In the genomic region with DNA sequence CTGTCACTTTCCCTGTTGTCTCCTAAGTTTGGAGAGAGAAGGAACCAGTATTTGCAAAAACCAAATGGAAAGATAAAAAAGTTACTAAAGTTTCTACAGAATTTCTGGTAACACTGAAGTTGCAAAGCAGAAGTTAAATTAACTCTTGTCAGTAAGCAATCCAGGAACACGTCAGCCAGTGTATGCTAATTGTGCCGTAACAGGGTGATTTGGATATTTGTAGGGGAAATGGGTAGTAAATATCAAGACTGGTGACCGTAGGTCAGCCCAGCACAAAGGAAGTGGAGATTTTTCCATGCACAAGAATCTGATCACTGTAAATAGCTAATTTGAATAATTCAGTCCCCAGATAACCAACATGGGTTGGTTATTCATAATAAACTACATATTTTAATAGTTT, we compare ENCODE assay signal across 9 cellular contexts. TPM values are rescaled to one million over a fixed set of nuclear protein-coding genes. Genes with fewer than 3 reads are reported as not detected.
DNase-seq lines count a peak whose midpoint lies in the region; ATAC-seq, FAIRE-seq and TF ChIP-seq lines count a peak whose summit lies in the region.
"Had no signal": no experiment of that assay in that cellular context is flagged by ENCODE, and none has a peak within 500 bp of the region (broad histone marks: within the 10 kb centered on the region; RNA-seq: fewer than 3 reads in every experiment).

No MANE protein-coding gene starts in this region.

- no peaks in the 10 kb centered on the region for H3K27me3 Mint-ChIP-seq in activated CD4-positive, alpha-beta T cell treated with anti-CD3 and anti-CD28 coated beads, Interleukin-2, amount 10 ng/mL, durations not matched to agents 24 days and 14 days
- H3K27me3 Mint-ChIP-seq in neural crest cell (ENCODE audit: low read depth): no peaks in the 10 kb centered on the region

- peak overlapping the region; percentile 92 to 100 for H3K9ac ChIP-seq in duodenal mucosa (ENCODE audit: low read depth in 1 of 2, low read length in 2 of 2)

- no peak for ATAC-seq in HG03342 (IDR thresholded peaks at IDR 0.05; ENCODE audit: unreplicated experiment)

- TF ChIP-seq CTCF in neural crest cell (conservative IDR thresholded peaks at IDR 0.05): no peak

- peak overlapping the region; percentile 98 to 99 for H3K4me3 ChIP-seq in duodenal mucosa (ENCODE audit: low read depth in 1 of 2, low read length in 2 of 2)

- no peak for DNase-seq in activated CD4-positive, alpha-beta T cell treated with anti-CD3 and anti-CD28 coated beads, Interleukin-2, amount 10 ng/mL, durations not matched to agents 24 days and 14 days
- no peak for DNase-seq in activated CD4-positive, alpha-beta T cell treated with anti-CD3 and anti-CD28 coated beads, Interleukin-2, amount 50 U/mL, for 1 hour
- DNase-seq in OCI-M1 (lab: John Stamatoyannopoulos, UW) (peak; percentile 73), neural crest cell (ENCODE audit: low read depth, low spot score) (no peak), 8988T (no peak), urothelium cell line (ENCODE audit: low spot score) (no peak)

- intact Hi-C loops in activated CD4-positive, alpha-beta T cell treated with anti-CD3 and anti-CD28 coated beads, Interleukin-2, amount 10 ng/mL, durations not matched to agents 24 days and 14 days (cut with micrococcal nuclease): loop anchor here (5.0 kb wide), 6 partner anchors 107 to 1673 kb away; a partner anchor contains a TSS

- peaks cover 56% of the 10 kb centered on the region for H3K36me3 Mint-ChIP-seq in activated CD4-positive, alpha-beta T cell treated with anti-CD3 and anti-CD28 coated beads, Interleukin-2, amount 10 ng/mL, durations not matched to agents 24 days and 14 days (ENCODE audit: low read depth)
- peaks cover 18% of the 10 kb centered on the region for H3K36me3 Mint-ChIP-seq in neural crest cell (ENCODE audit: low read depth)

- no peaks in the 10 kb centered on the region for H3K9me3 ChIP-seq in duodenal mucosa (ENCODE audit: control insufficient read depth in 1 of 2, low read length in 2 of 2)

- peak overlapping the region; percentile 98 for H3K27ac ChIP-seq in duodenal mucosa (ENCODE audit: low read depth, low read length)

- H3K9me3 Mint-ChIP-seq in activated CD4-positive, alpha-beta T cell treated with anti-CD3 and anti-CD28 coated beads, Interleukin-2, amount 10 ng/mL, durations not matched to agents 24 days and 14 days: no peaks in the 10 kb centered on the region
- no peaks in the 10 kb centered on the region for H3K9me3 Mint-ChIP-seq in neural crest cell

- H3K4me1 Mint-ChIP-seq in activated CD4-positive, alpha-beta T cell treated with anti-CD3 and anti-CD28 coated beads, Interleukin-2, amount 10 ng/mL, durations not matched to agents 24 days and 14 days: peaks cover 43% of the 10 kb centered on the region
- H3K4me1 Mint-ChIP-seq in neural crest cell: peaks cover 71% of the 10 kb centered on the region

- peaks cover 12 to 27% of the 10 kb centered on the region in 2 donors for H3K36me3 ChIP-seq in duodenal mucosa (ENCODE audit: control insufficient read depth in 1 of 2, insufficient read depth in 2 of 2, low read length in 2 of 2)

- FAIRE-seq in urothelium cell line (lab: Jason Lieb, UNC): no peak
- FAIRE-seq: endometrium had no signal

- H3K27ac Mint-ChIP-seq in activated CD4-positive, alpha-beta T cell treated with anti-CD3 and anti-CD28 coated beads, Interleukin-2, amount 10 ng/mL, durations not matched to agents 24 days and 14 days: peak overlapping the region; percentile 99
- H3K27ac Mint-ChIP-seq in neural crest cell (ENCODE audit: unreplicated experiment): no peak overlapping the region

- H3K27me3 ChIP-seq in duodenal mucosa (ENCODE audit: control insufficient read depth in 1 of 2, insufficient read depth in 2 of 2, low read length in 2 of 2): no peaks in the 10 kb centered on the region

- H3K4me1 ChIP-seq in duodenal mucosa (ENCODE audit: control insufficient read depth in 1 of 2, insufficient read depth in 2 of 2, low read length in 2 of 2): peaks cover 35 to 46% of the 10 kb centered on the region in 2 donors

- peak overlapping the region; percentile 97 for H3K4me3 Mint-ChIP-seq in activated CD4-positive, alpha-beta T cell treated with anti-CD3 and anti-CD28 coated beads, Interleukin-2, amount 10 ng/mL, durations not matched to agents 24 days and 14 days
- peak overlapping the region; percentile 98 for H3K4me3 Mint-ChIP-seq in neural crest cell

RNA-seq across cellular contexts. Expression of a gene that starts 2.3 kb away (rescaled TPM):
- total RNA-seq in activated CD4-positive, alpha-beta T cell treated with anti-CD3 and anti-CD28 coated beads, Interleukin-2, amount 10 ng/mL, durations not matched to agents 24 days and 14 days: 47.4 and 48.5 TPM in 2 replicates
- 47.9 and 52.5 TPM in 2 replicates for total RNA-seq in neural crest cell

RNA-seq across cellular contexts. Expression of a gene that starts 23.5 kb away (rescaled TPM):
- 9.4 and 12.1 TPM in 2 replicates for total RNA-seq in activated CD4-positive, alpha-beta T cell treated with anti-CD3 and anti-CD28 coated beads, Interleukin-2, amount 10 ng/mL, durations not matched to agents 24 days and 14 days
- total RNA-seq in neural crest cell: 19.1 and 21.8 TPM in 2 replicates
